Comparison of ENCODE assay signal across 8 cellular contexts in the genomic region with DNA sequence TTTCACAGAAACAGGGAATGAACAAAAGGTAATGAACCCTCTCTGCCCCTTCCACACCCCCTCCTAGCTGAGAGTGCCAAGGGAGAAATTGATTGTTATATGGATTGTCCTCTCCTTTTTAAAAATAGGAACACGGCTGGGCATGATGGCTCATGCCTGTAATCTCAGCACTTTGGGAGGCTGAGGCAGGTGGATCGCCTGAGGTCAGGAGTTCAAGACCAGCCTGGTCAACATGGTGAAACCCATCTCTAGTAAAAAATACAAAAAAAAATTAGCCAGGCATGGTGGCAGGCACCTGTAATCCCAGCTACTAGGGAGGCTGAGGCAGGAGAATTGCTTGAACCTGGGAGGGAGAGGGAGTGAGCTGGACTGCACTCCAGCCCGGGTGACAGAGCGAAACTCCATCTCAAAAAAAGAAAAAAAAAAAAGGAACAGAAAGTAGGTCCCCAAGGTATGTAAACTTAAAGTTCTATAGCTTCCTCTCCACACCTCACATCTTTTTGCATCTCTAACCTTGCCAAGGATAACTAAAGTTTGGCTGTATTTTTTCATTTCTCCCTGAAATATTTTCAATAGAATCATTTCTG. TPM values are rescaled to one million over a fixed set of nuclear protein-coding genes. Genes with fewer than 3 reads are reported as not detected.
DNase-seq lines count a peak whose midpoint lies in the region; ATAC-seq and TF ChIP-seq lines count a peak whose summit lies in the region.
"Not testable (repeated sequence)": the region's sequence is repeated elsewhere in the genome, so short reads cannot be mapped to it uniquely, and the experiment has no call there.

No MANE protein-coding gene starts in this region.

- peak overlapping the region in 3 of 6 donors; percentile 22 to 93 (median 52) for H3K27ac Mint-ChIP-seq in naive B cell

- ATAC-seq in GM18873 (IDR thresholded peaks at IDR 0.05; ENCODE audit: low FRiP score, unreplicated experiment) (peak; percentile 63), GM21381 (IDR thresholded peaks at IDR 0.05; ENCODE audit: unreplicated experiment) (peak; percentile 59), HG02610 (IDR thresholded peaks at IDR 0.05; ENCODE audit: unreplicated experiment) (peak; percentile 54), HG03095 (IDR thresholded peaks at IDR 0.05; ENCODE audit: unreplicated experiment) (peak; percentile 59), HG03571 (IDR thresholded peaks at IDR 0.05; ENCODE audit: unreplicated experiment) (peak; percentile 53), naive B cell (ENCODE audit: low read depth in 2 of 2) (peak; percentile 81)

- DNase-seq in GM10266 (ENCODE audit: extremely low spot score) = peak; percentile 26
- DNase-seq in naive B cell = peak; percentile 47

- H3K27ac ChIP-seq in OCI-LY3 (ENCODE audit: low read length) = peak overlapping the region; percentile 29

- not testable (repeated sequence) for H4K20me1 ChIP-seq in OCI-LY3 (ENCODE audit: insufficient read depth, low read length)

- peaks cover 47 to 69% (median 49%) of the 10 kb centered on the region in 3 donors for H3K4me1 Mint-ChIP-seq in naive B cell

- peaks cover 46% of the 10 kb centered on the region for H3K4me1 ChIP-seq in OCI-LY3 (ENCODE audit: low read length)

- not testable (repeated sequence) for H3K9me3 ChIP-seq in OCI-LY3 (ENCODE audit: insufficient read depth, low read length)

- not testable (repeated sequence) for H3K36me3 ChIP-seq in OCI-LY3 (replicated peaks; ENCODE audit: low read depth, low read length)

- not testable (repeated sequence) for H3K79me2 ChIP-seq in OCI-LY3 (ENCODE audit: low read length)

- peak overlapping the region; percentile 11 to 71 (median 54) for H3K4me3 Mint-ChIP-seq in naive B cell

- H3K27me3 ChIP-seq in OCI-LY3 (ENCODE audit: low read depth, low read length) = not testable (repeated sequence)

- not testable (repeated sequence) for H2AFZ ChIP-seq in OCI-LY3 (ENCODE audit: low read depth, low read length)

- peak overlapping the region; percentile 52 for H3K4me3 ChIP-seq in OCI-LY3 (ENCODE audit: low read length)

- peak overlapping the region; percentile 80 for H3K4me2 ChIP-seq in OCI-LY3 (ENCODE audit: low read length)

- TF ChIP-seq CTCF in GM10266 (IDR thresholded peaks at IDR 0.05; ENCODE audit: control insufficient read depth, insufficient read depth, low read depth, missing control alignments); OCI-LY3 (IDR thresholded peaks at IDR 0.05; ENCODE audit: low read depth, low read length): not testable (repeated sequence)

- H3K27me3 Mint-ChIP-seq in naive B cell = not testable (repeated sequence)

- peak overlapping the region; percentile 17; the same call in 1 of the 2 replicates for H3K9ac ChIP-seq in OCI-LY3 (ENCODE audit: low read length)

- H3K36me3 Mint-ChIP-seq in naive B cell = not testable (repeated sequence)

- H3K9me3 Mint-ChIP-seq in naive B cell = not testable (repeated sequence)

RNA-seq across cellular contexts. Expression of a gene that starts 26.6 kb away (rescaled TPM):
- 10 to 100 TPM; 21.9 to 28.2 (median 25.0) TPM for polyA plus RNA-seq in naive B cell (ENCODE audit: low read depth in 6 of 6)

Comparison
In these comparisons a context has a peak if more than half of its experiments do, and no peak if none do; other contexts are left out.
1. Peak in every context shown above with its lines: DNase-seq, ATAC-seq, H3K4me3 ChIP-seq and H3K27ac ChIP-seq.